Comparison of ENCODE assay signal across 9 cellular contexts in the genomic region with DNA sequence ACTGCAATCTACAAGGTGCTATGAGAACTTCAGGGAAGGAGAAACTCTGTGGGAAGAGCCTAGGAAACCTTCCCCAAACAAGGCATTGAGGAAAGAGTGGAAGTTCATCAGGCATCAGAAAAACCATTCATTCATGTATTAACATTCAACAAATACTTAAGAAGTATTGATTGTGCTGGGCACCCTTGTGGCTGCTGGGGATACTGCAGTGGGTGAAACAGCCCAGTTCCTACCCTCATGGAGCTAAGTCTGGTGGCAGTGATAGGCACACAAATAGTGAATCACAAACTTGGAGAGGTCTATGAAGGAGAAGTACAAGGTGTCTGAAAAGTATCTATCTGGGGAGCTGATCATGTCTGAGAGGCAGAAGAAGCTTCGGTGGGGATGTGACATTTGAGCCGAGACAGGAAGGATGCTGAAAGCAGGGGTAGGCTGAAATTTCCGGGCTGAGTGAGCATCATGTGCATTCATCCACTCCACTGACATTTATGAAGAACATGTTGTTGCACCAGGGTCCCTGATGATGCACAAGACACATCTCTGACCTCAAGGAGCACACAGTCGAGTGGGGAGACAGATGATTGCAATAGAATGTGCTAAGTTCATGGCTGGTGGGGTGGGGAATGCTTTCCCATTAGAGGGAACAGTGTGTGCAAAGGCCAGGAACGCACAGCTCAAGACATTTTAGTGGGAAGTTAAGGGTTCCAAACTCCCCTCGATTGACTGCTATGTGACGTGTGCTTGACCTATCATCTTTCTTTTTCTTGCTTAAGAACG.
A peak's percentile ranks its signal among the peaks of the same experiment; 100 is the strongest.
DNase-seq lines count a peak whose midpoint lies in the region; ATAC-seq and TF ChIP-seq lines count a peak whose summit lies in the region.
"Had no signal": no experiment of that assay in that cellular context is flagged by ENCODE, and none has a peak within 500 bp of the region (broad histone marks: within the 10 kb centered on the region; RNA-seq: fewer than 3 reads in every experiment).

No MANE protein-coding gene starts in this region.

- H3K4me3 ChIP-seq in uterus = no peak overlapping the region

- H3K4me1 Mint-ChIP-seq in activated naive CD8-positive, alpha-beta T cell treated with anti-CD3 and anti-CD28 coated beads for 36 hours = peaks cover 15% of the 10 kb centered on the region
- H3K4me1 Mint-ChIP-seq in mesothelial cell of epicardium = no peaks in the 10 kb centered on the region

- no peaks in the 10 kb centered on the region for H3K27me3 Mint-ChIP-seq in activated naive CD8-positive, alpha-beta T cell treated with anti-CD3 and anti-CD28 coated beads for 36 hours
- H3K27me3 Mint-ChIP-seq in mesothelial cell of epicardium (ENCODE audit: low read depth) = peaks cover 30% of the 10 kb centered on the region

- DNase-seq in CD1c-positive myeloid dendritic cell (ENCODE audit: extremely low spot score) (peak; percentile 9), mesothelial cell of epicardium (ENCODE audit: low spot score in 2 of 2, unreplicated experiment in 2 of 2) (no peak), uterus (no peak), Ammon's horn (ENCODE audit: low spot score) (no peak)
- no peak for DNase-seq in activated naive CD8-positive, alpha-beta T cell treated with anti-CD3 and anti-CD28 coated beads for 36 hours
- DNase-seq: NCI-H1417 treated with DMSO at 0.1 percent for 48 hours had no signal

- H3K4me1 ChIP-seq in uterus = no peaks in the 10 kb centered on the region

- H3K27ac ChIP-seq in uterus = no peak overlapping the region

- H3K36me3 Mint-ChIP-seq in activated naive CD8-positive, alpha-beta T cell treated with anti-CD3 and anti-CD28 coated beads for 36 hours = peaks cover 9% of the 10 kb centered on the region
- peaks cover 6% of the 10 kb centered on the region for H3K36me3 Mint-ChIP-seq in mesothelial cell of epicardium

- H3K27ac Mint-ChIP-seq in activated naive CD8-positive, alpha-beta T cell treated with anti-CD3 and anti-CD28 coated beads for 36 hours = peak overlapping the region; percentile 36
- H3K27ac Mint-ChIP-seq in mesothelial cell of epicardium = no peak overlapping the region

- peaks cover 9% of the 10 kb centered on the region for H3K9me3 Mint-ChIP-seq in activated naive CD8-positive, alpha-beta T cell treated with anti-CD3 and anti-CD28 coated beads for 36 hours
- peaks cover 25% of the 10 kb centered on the region for H3K9me3 Mint-ChIP-seq in mesothelial cell of epicardium

- no peaks in the 10 kb centered on the region for H3K36me3 ChIP-seq in uterus

- no peaks in the 10 kb centered on the region for H3K27me3 ChIP-seq in uterus

- no peak overlapping the region for H3K4me3 Mint-ChIP-seq in activated naive CD8-positive, alpha-beta T cell treated with anti-CD3 and anti-CD28 coated beads for 36 hours
- H3K4me3 Mint-ChIP-seq in mesothelial cell of epicardium = no peak overlapping the region

- no peak for ATAC-seq in GM19035 (IDR thresholded peaks at IDR 0.05; ENCODE audit: unreplicated experiment)
- no peak for ATAC-seq in GM19397 (IDR thresholded peaks at IDR 0.05; ENCODE audit: unreplicated experiment)

- no peak for TF ChIP-seq POLR2A in uterus (IDR thresholded peaks at IDR 0.05)

- TF ChIP-seq CTCF in LNCAP (IDR thresholded peaks at IDR 0.05) = peak; percentile 35; the same call in 1 of the 2 replicates
- peak; percentile 34 for TF ChIP-seq CTCF in mesothelial cell of epicardium (IDR thresholded peaks at IDR 0.05; ENCODE audit: unreplicated experiment)
- no peak for TF ChIP-seq CTCF in uterus (IDR thresholded peaks at IDR 0.05)

- intact Hi-C loops in uterus (cut with DNase I; ENCODE audit: low total_unique reads) = no loop called here

- H3K9me3 ChIP-seq in uterus = peaks cover 0 to 5% of the 10 kb centered on the region in 2 donors

Comparison
In these comparisons a context has a peak if more than half of its experiments do, and no peak if none do; other contexts are left out.
1. CTCF ChIP-seq: peak in LNCAP (single experiment) and mesothelial cell of epicardium (single experiment); none in uterus (0 of 4).